Comparison of ENCODE assay signal across 13 cellular contexts in the genomic region with DNA sequence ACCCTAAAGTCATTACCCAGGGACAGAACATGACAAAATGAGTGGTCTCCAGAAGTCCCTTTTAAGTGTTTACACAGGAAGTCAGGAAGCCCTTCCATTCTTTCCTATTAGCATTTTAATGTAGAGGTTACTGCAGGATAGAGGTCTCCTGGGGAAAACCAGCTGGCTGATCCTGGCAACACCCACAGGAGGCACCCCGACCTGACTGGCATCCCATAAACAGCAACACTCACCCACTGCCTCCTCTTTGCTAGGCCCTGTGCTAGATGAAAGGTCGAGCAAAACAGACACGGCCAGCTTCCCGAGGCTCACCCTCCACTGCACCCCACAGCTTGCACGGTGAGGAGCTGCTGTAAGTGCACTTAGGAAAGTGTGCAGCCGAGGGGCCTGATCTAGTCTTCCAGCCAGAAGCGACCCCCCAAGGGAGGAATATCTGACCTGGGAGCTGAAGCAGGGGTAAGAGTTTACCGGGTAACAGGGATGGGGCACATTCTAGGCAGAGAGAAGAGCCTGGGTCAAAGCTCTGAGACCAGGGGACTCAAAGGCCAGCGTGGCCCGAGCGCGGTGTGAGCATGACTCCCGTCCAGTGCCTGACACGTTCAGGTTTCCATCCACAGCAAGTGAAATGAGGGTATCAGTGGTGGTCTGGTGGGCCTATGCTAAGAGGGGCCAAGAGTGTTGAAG. TPM values are rescaled to one million over a fixed set of nuclear protein-coding genes. Genes with fewer than 3 reads are reported as not detected.
DNase-seq lines count a peak whose midpoint lies in the region; ATAC-seq and TF ChIP-seq lines count a peak whose summit lies in the region.
"Had no signal": no experiment of that assay in that cellular context is flagged by ENCODE, and none has a peak within 500 bp of the region (broad histone marks: within the 10 kb centered on the region; RNA-seq: fewer than 3 reads in every experiment).

No MANE protein-coding gene starts in this region.

- TF ChIP-seq POLR2A in upper lobe of left lung (IDR thresholded peaks at IDR 0.05) (no peak), esophagus muscularis mucosa (IDR thresholded peaks at IDR 0.05; ENCODE audit: low read depth) (no peak)

- peaks cover 15% of the 10 kb centered on the region for H3K36me3 Mint-ChIP-seq in activated naive CD4-positive, alpha-beta T cell treated with anti-CD3 and anti-CD28 coated beads, Interleukin-2, amount 50 U/mL, for 24 hours
- H3K36me3 Mint-ChIP-seq in immature natural killer cell (peaks cover 0 to 13% (median 5%) of the 10 kb centered on the region in 3 donors), MCF 10A (ENCODE audit: insufficient read depth, unreplicated experiment) (peaks cover 34% of the 10 kb centered on the region)

- H3K4me1 ChIP-seq in upper lobe of left lung (peaks cover 26 to 38% (median 33%) of the 10 kb centered on the region in 4 donors), esophagus muscularis mucosa (peaks cover 6 to 23% (median 15%) of the 10 kb centered on the region in 4 donors)

- peak overlapping the region; percentile 36 for H3K4me3 Mint-ChIP-seq in activated naive CD4-positive, alpha-beta T cell treated with anti-CD3 and anti-CD28 coated beads, Interleukin-2, amount 50 U/mL, for 24 hours
- H3K4me3 Mint-ChIP-seq in immature natural killer cell: peak overlapping the region in 3 of 5 donors; percentile 29 to 47 (median 41)
- H3K4me3 Mint-ChIP-seq in MCF 10A (ENCODE audit: unreplicated experiment): no peak overlapping the region

- H3K4me1 Mint-ChIP-seq in activated naive CD4-positive, alpha-beta T cell treated with anti-CD3 and anti-CD28 coated beads, Interleukin-2, amount 50 U/mL, for 24 hours: peaks cover 58% of the 10 kb centered on the region
- H3K4me1 Mint-ChIP-seq in immature natural killer cell (peaks cover 37 to 49% of the 10 kb centered on the region in 2 donors), MCF 10A (ENCODE audit: insufficient read depth, unreplicated experiment) (peaks cover 14% of the 10 kb centered on the region)

- H3K36me3 ChIP-seq in SK-N-MC (ENCODE audit: insufficient read depth, low read length): peaks cover 13% of the 10 kb centered on the region
- peaks cover 3 to 30% (median 18%) of the 10 kb centered on the region in 4 donors for H3K36me3 ChIP-seq in upper lobe of left lung
- H3K36me3 ChIP-seq in esophagus muscularis mucosa: peaks cover under 1 to 34% (median 27%) of the 10 kb centered on the region in 4 donors

- TF ChIP-seq CTCF in upper lobe of left lung (IDR thresholded peaks at IDR 0.05) (no peak), esophagus muscularis mucosa (IDR thresholded peaks at IDR 0.05) (no peak), MCF 10A (IDR thresholded peaks at IDR 0.05; ENCODE audit: unreplicated experiment) (no peak)

- intact Hi-C loops in esophagus muscularis mucosa (cut with DNase I): no loop called here
- intact Hi-C loops in MCF 10A (cut with micrococcal nuclease): no loop called here

- ATAC-seq in upper lobe of left lung (ENCODE audit: low FRiP score in 2 of 2): peak in 1 of 2 donors; percentile 51
- ATAC-seq: body of pancreas had no signal

- H3K27ac ChIP-seq in SK-N-MC: peak overlapping the region; percentile 96
- H3K27ac ChIP-seq in upper lobe of left lung: peak overlapping the region; percentile 64 to 84 (median 73)
- H3K27ac ChIP-seq in esophagus muscularis mucosa (replicated peaks in 1 of 4): no peak overlapping the region
- H3K27ac ChIP-seq: body of pancreas, esophagus squamous epithelium had no signal

- POLR2A ChIA-PET in MCF 10A (lab: Yijun Ruan, JAX): interaction anchor here (3.2 kb wide), 1 partner anchor 8 kb away, joined by 18 read pairs; the partner anchor contains the start of gene DAZAP2

- CTCF ChIA-PET in MCF 10A (lab: Yijun Ruan, JAX): no interaction called here

- H3K9me3 ChIP-seq in SK-N-MC (ENCODE audit: low read depth, low read length) (no peaks in the 10 kb centered on the region), upper lobe of left lung (no peaks in the 10 kb centered on the region), esophagus muscularis mucosa (no peaks in the 10 kb centered on the region)
- H3K9me3 ChIP-seq: body of pancreas, esophagus squamous epithelium had no signal

- 68 to 80% methylated on average over 9 to 14 of the region's 14 CpGs for WGBS in upper lobe of left lung, 2 donors
- WGBS in esophagus muscularis mucosa: 68% methylated on average over 13 of the region's 14 CpGs

- H3K9ac ChIP-seq in SK-N-MC (ENCODE audit: insufficient read length): no peak overlapping the region

- no TSS peak for BruUV-seq in MCF 10A (replicated peaks; lab: Mats Ljungman, UMichigan)

- no peak for TF ChIP-seq EP300 in upper lobe of left lung (IDR thresholded peaks at IDR 0.05)
- no peak for TF ChIP-seq EP300 in esophagus muscularis mucosa (IDR thresholded peaks at IDR 0.05)

- peak overlapping the region; percentile 58 for H3K4me3 ChIP-seq in SK-N-MC
- H3K4me3 ChIP-seq in upper lobe of left lung: no peak overlapping the region
- H3K4me3 ChIP-seq in esophagus muscularis mucosa: no peak overlapping the region
- H3K4me3 ChIP-seq: body of pancreas, esophagus squamous epithelium had no signal

- no peak for DNase-seq in activated naive CD4-positive, alpha-beta T cell treated with Interleukin-2 at 50 U/mL for 16 hours
- DNase-seq in SK-N-MC (ENCODE audit: low read depth, low spot score) (peak; percentile 50), immature natural killer cell (no peak), upper lobe of left lung (peak in 1 of 2 donors; percentile 44), esophagus muscularis mucosa (ENCODE audit: extremely low spot score) (no peak), MCF 10A (ENCODE audit: unreplicated experiment) (no peak), NCI-H2227 (lab: John Stamatoyannopoulos, UW; ENCODE audit: unreplicated experiment) (no peak)
- DNase-seq: AML-193; body of pancreas; esophagus squamous epithelium; NCI-H524 treated with DMSO at 0.1 percent for 48 hours; stimulated activated CD4-positive, alpha-beta T cell treated with anti-CD3 and anti-CD28 coated beads, Interleukin-15, amount 100 ng/mL, for 24 hours had no signal

- peak overlapping the region; percentile 35 for H3K27ac Mint-ChIP-seq in activated naive CD4-positive, alpha-beta T cell treated with anti-CD3 and anti-CD28 coated beads, Interleukin-2, amount 50 U/mL, for 24 hours
- H3K27ac Mint-ChIP-seq in immature natural killer cell: peak overlapping the region; percentile 82 to 92 (median 88)
- H3K27ac Mint-ChIP-seq in MCF 10A (ENCODE audit: low read depth, unreplicated experiment): no peak overlapping the region

- H3K27me3 ChIP-seq in upper lobe of left lung (no peaks in the 10 kb centered on the region), esophagus muscularis mucosa (no peaks in the 10 kb centered on the region)
- H3K27me3 ChIP-seq: body of pancreas, esophagus squamous epithelium had no signal

- H3K9me3 Mint-ChIP-seq in activated naive CD4-positive, alpha-beta T cell treated with anti-CD3 and anti-CD28 coated beads, Interleukin-2, amount 50 U/mL, for 24 hours: no peaks in the 10 kb centered on the region
- H3K9me3 Mint-ChIP-seq in immature natural killer cell (no peaks in the 10 kb centered on the region), MCF 10A (ENCODE audit: unreplicated experiment) (no peaks in the 10 kb centered on the region)

- H3K27me3 Mint-ChIP-seq in activated naive CD4-positive, alpha-beta T cell treated with anti-CD3 and anti-CD28 coated beads, Interleukin-2, amount 50 U/mL, for 24 hours: no peaks in the 10 kb centered on the region
- peaks cover 2 to 13% (median 3%) of the 10 kb centered on the region in 3 donors for H3K27me3 Mint-ChIP-seq in immature natural killer cell (ENCODE audit: low read depth in 3 of 3)
- H3K27me3 Mint-ChIP-seq in MCF 10A (ENCODE audit: insufficient read depth, unreplicated experiment): no peaks in the 10 kb centered on the region

RNA-seq across cellular contexts. Expression of gene DAZAP2, which starts 9.0 kb away (rescaled TPM):
- polyA plus RNA-seq in immature natural killer cell: 1,000 to 10,000 TPM; 1,137 to 2,830 (median 1,368) TPM
- total RNA-seq in upper lobe of left lung: 100 to 1,000 TPM; 182 to 492 (median 236) TPM
- 100 to 1,000 TPM; 247 to 451 (median 356) TPM for total RNA-seq in esophagus muscularis mucosa
- total RNA-seq in MCF 10A (2022): 74.2 and 93.2 TPM in 2 replicates

RNA-seq across cellular contexts. Expression of gene SMAGP, which starts 22.6 kb away (rescaled TPM):
- polyA plus RNA-seq in immature natural killer cell: 10 to 100 TPM; 26.7 to 41.9 (median 34.6) TPM
- total RNA-seq in upper lobe of left lung (10 to 100 TPM; 25.1 to 58.2 (median 28.8) TPM), esophagus muscularis mucosa (1 to 10 TPM; 1.2 to 5.2 (median 4.0) TPM), MCF 10A (2022) (17.4 and 19.0 TPM in 2 replicates)

RNA-seq across cellular contexts. Expression of gene POU6F1, which starts 29.8 kb away (rescaled TPM):
- 1 to 10 TPM in 1 of 3 donors, under 1 TPM in 2; 0.78 to 1.8 (median 0.86) TPM for polyA plus RNA-seq in immature natural killer cell
- total RNA-seq in upper lobe of left lung (10 to 100 TPM in 4 of 6 donors, 1 to 10 TPM in 2; 6.8 to 28.3 (median 12.9) TPM), esophagus muscularis mucosa (10 to 100 TPM; 13.3 to 27.2 (median 16.9) TPM), MCF 10A (2022) (3.0 and 3.8 TPM in 2 replicates)

Comparison
In these comparisons a context has a peak if more than half of its experiments do, and no peak if none do; other contexts are left out.
1. H3K27ac ChIP-seq: peak in SK-N-MC (single experiment) and upper lobe of left lung (4 of 4); none in esophagus muscularis mucosa (0 of 4).